Comparison of ENCODE assay signal across 9 cellular contexts in the genomic region with DNA sequence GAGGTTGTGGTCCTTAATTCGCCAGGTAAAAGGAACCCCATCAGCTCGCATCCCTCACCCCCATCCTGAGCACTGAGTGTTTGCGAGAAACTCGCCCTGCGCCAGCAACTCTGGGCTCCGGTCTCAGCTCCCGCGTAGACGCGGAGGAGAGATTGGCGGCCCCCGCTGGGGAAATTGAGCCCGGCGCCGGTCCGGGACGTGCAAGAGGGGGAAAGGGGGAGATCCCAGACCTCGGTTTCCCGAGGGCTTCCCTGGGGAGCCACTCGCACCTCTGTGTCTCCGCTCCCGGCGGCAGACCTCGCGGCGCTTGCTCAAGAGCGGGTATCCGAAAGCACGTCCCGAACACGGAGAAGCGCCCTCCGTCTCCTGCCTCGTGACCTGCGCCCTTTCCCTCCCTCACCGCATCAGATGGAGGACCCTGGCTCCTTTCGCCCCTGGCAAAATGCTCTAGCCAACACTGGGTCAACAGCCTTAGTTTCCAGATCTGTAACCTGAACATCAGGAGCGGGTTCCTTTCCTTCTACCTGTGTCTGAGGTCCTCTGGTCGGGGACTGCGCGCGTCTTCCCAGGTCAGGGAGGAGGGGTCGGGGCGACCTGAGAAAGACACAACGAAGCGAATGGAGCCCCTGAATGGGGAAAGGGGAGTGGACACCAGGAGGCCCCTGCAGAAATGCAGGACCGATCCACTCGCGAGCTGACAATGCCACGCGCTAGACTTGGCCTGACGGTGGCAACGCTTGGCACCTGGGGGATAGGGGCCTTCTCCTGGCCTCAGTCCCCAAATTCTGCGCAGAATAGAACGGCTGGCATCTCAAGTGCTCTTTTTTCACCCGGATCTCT. TPM values are rescaled to one million over a fixed set of nuclear protein-coding genes. Genes with fewer than 3 reads are reported as not detected.
DNase-seq lines count a peak whose midpoint lies in the region; ATAC-seq, FAIRE-seq and TF ChIP-seq lines count a peak whose summit lies in the region.
"Had no signal": no experiment of that assay in that cellular context is flagged by ENCODE, and none has a peak within 500 bp of the region (broad histone marks: within the 10 kb centered on the region; RNA-seq: fewer than 3 reads in every experiment).

No MANE protein-coding gene starts in this region.

- H3K9me3 Mint-ChIP-seq in stimulated activated naive B cell treated with anti-CD40 and anti-IgM and Interleukin-4, amounts not matched to agents 10 μg/mL and 1 μg/mL and 100 μg/mL, for 72 hours = no peaks in the 10 kb centered on the region

- POLR2A ChIA-PET in HepG2 (lab: Yijun Ruan, JAX) = no interaction called here

- H3K4me3 Mint-ChIP-seq in stimulated activated naive B cell treated with anti-CD40 and anti-IgM and Interleukin-4, amounts not matched to agents 10 μg/mL and 1 μg/mL and 100 μg/mL, for 72 hours = peak overlapping the region in 1 of 2 donors; percentile 29

- peaks cover 4 to 5% of the 10 kb centered on the region in 2 experiments; a peak in 4 of 5 replicates for H3K36me3 ChIP-seq in HepG2 (replicated peaks in 1 of 2; ENCODE audit: control insufficient read depth in 1 of 2, insufficient read depth in 2 of 2, low read length in 2 of 2)
- H3K36me3 ChIP-seq: WERI-Rb-1 had no signal

- TF ChIP-seq POLR2A in HepG2 (IDR thresholded peaks at IDR 0.05; ENCODE audit: insufficient read depth in 1 of 2, low read depth in 2 of 2, low read length in 2 of 2) = no peak

- H3K4me3 ChIP-seq in HepG2 (replicated peaks in 1 of 3; ENCODE audit: insufficient read depth in 1 of 3, low read depth in 2 of 3, low read length in 3 of 3) = peak overlapping the region in 1 of 3 experiments; percentile 100; a peak in 2 of 6 replicates

- peak overlapping the region; percentile 88 for H3K27ac Mint-ChIP-seq in stimulated activated naive B cell treated with anti-CD40 and anti-IgM and Interleukin-4, amounts not matched to agents 10 μg/mL and 1 μg/mL and 100 μg/mL, for 72 hours

- TF ChIP-seq CTCF in HepG2 (CRISPR knock-in tag; IDR thresholded peaks at IDR 0.05) = no peak

- H2AFZ ChIP-seq in HepG2 (ENCODE audit: low read length) = no peak overlapping the region

- FAIRE-seq in HepG2 (lab: Jason Lieb, UNC) = no peak

- ATAC-seq in HepG2 (no peak), HG02623 (IDR thresholded peaks at IDR 0.05; ENCODE audit: unreplicated experiment) (no peak)
- no peak for ATAC-seq in stimulated activated naive B cell treated with anti-CD40 and anti-IgM and Interleukin-4, amounts not matched to agents 10 μg/mL and 1 μg/mL and 100 μg/mL, for 72 hours (replicated peaks)

- peak; percentile 5 for DNase-seq in activated CD4-positive, alpha-beta T cell treated with anti-CD3 and anti-CD28 coated beads for 48 hours
- no peak for DNase-seq in activated CD4-positive, alpha-beta T cell treated with anti-CD3 and anti-CD28 coated beads for 4 hours
- DNase-seq in caudate nucleus (lab: John Stamatoyannopoulos, UW) (peak in 23 of 61 donors; percentile 4 to 62 (median 36)), HepG2 (ENCODE audit: low spot score) (no peak), cerebellar cortex (ENCODE audit: low spot score) (no peak), epidermal melanocyte (ENCODE audit: insufficient read length, low spot score) (no peak)
- DNase-seq in stimulated activated naive B cell treated with anti-CD40 and anti-IgM and Interleukin-4, amounts not matched to agents 10 μg/mL and 1 μg/mL and 100 μg/mL, for 72 hours = no peak

- peaks cover 27% of the 10 kb centered on the region for H3K79me2 ChIP-seq in HepG2 (ENCODE audit: insufficient read depth, low read length)

- no peak for TF ChIP-seq RAD21 in HepG2 (CRISPR knock-in tag; IDR thresholded peaks at IDR 0.05)

- peaks cover 26% of the 10 kb centered on the region for H3K4me1 ChIP-seq in HepG2 (ENCODE audit: insufficient read depth, low read length)

- 85% methylated on average over 56 of the region's 56 CpGs for WGBS in HepG2 (ENCODE audit: low lambda C conversion rate)

- peaks cover 21% of the 10 kb centered on the region for H4K20me1 ChIP-seq in HepG2 (ENCODE audit: insufficient read depth, low read length)

- H3K9me3 ChIP-seq in HepG2 (ENCODE audit: low read length) = no peaks in the 10 kb centered on the region

- in situ Hi-C loops in HepG2 (cut with HindIII; ENCODE audit: extremely low pct_ligation_motif_present, low pct_unique_long_range_greater_than_20kb) = loop anchor here (5.0 to 10.0 kb wide), 3 partner anchors 646 to 1483 kb away; no protein-coding TSS in a partner anchor

- H3K27me3 Mint-ChIP-seq in stimulated activated naive B cell treated with anti-CD40 and anti-IgM and Interleukin-4, amounts not matched to agents 10 μg/mL and 1 μg/mL and 100 μg/mL, for 72 hours = peaks cover 80 to 100% of the 10 kb centered on the region in 2 donors

- H3K4me1 Mint-ChIP-seq in stimulated activated naive B cell treated with anti-CD40 and anti-IgM and Interleukin-4, amounts not matched to agents 10 μg/mL and 1 μg/mL and 100 μg/mL, for 72 hours = peaks cover 14 to 31% of the 10 kb centered on the region in 2 donors

- CTCF ChIA-PET in HepG2 (lab: Yijun Ruan, JAX; ENCODE audit: low intra/inter-chr PET ratio, low total read pairs) = interaction anchor here (0.6 to 2.3 kb wide), 5 partner anchors 25 to 1033 kb away, joined by 3 to 15 read pairs (median 6); no protein-coding TSS in a partner anchor

- peak overlapping the region; percentile 93 for H3K4me2 ChIP-seq in HepG2 (ENCODE audit: low read depth, low read length)

- intact Hi-C loops in HepG2 (cut with micrococcal nuclease; ENCODE audit: unreplicated experiment) = loop anchor here (1.0 to 10.0 kb wide), 5 partner anchors 159 to 1481 kb away; no protein-coding TSS in a partner anchor

- peak overlapping the region; percentile 2 for H3K27ac ChIP-seq in caudate nucleus (ENCODE audit: low read depth, low read length)
- H3K27ac ChIP-seq in HepG2 (ENCODE audit: extremely low read length, insufficient read depth, low read length) = no peak overlapping the region
- H3K27ac ChIP-seq: WERI-Rb-1 had no signal

- peaks cover 2 to 6% of the 10 kb centered on the region in 2 donors for H3K36me3 Mint-ChIP-seq in stimulated activated naive B cell treated with anti-CD40 and anti-IgM and Interleukin-4, amounts not matched to agents 10 μg/mL and 1 μg/mL and 100 μg/mL, for 72 hours

- H3K9ac ChIP-seq in HepG2 (ENCODE audit: insufficient read depth, low read depth, low read length) = no peak overlapping the region

- no peaks in the 10 kb centered on the region; a peak in 1 of 5 replicates for H3K27me3 ChIP-seq in HepG2 (ENCODE audit: control insufficient read depth in 1 of 2, insufficient read depth in 2 of 2, low read length in 2 of 2)

- BruUV-seq in HepG2 (replicated peaks; lab: Mats Ljungman, UMichigan) = no TSS peak

- TF ChIP-seq EP300 in HepG2 (IDR thresholded peaks at IDR 0.05; ENCODE audit: low read depth in 2 of 2, low read length in 2 of 2) (no peak), HepG2 (CRISPR knock-in tag; IDR thresholded peaks at IDR 0.05; ENCODE audit: borderline replicate concordance) (no peak)

TF ChIP-seq in HepG2, 621 proteins besides CTCF, POLR2A, EP300 and RAD21 (continues in another document):
- TF ChIP-seq NRL (CRISPR knock-in tag; IDR thresholded peaks at IDR 0.05; ENCODE audit: borderline replicate concordance) (peak; percentile 36; the same call in 1 of the 2 replicates), CREB1 (IDR thresholded peaks at IDR 0.05) (no peak), CREB1 (CRISPR knock-in tag; IDR thresholded peaks at IDR 0.05) (no peak), ZNF468 (CRISPR knock-in tag; IDR thresholded peaks at IDR 0.05) (no peak), ZNF878 (CRISPR knock-in tag; IDR thresholded peaks at IDR 0.05) (no peak), CENPT (CRISPR knock-in tag; IDR thresholded peaks at IDR 0.05; ENCODE audit: low read depth) (no peak), TCF12 (IDR thresholded peaks at IDR 0.05) (no peak), TCF12 (CRISPR knock-in tag; IDR thresholded peaks at IDR 0.05) (no peak), BORCS8-MEF2B (CRISPR knock-in tag; IDR thresholded peaks at IDR 0.05) (no peak)
- TF ChIP-seq, protein P1, sequence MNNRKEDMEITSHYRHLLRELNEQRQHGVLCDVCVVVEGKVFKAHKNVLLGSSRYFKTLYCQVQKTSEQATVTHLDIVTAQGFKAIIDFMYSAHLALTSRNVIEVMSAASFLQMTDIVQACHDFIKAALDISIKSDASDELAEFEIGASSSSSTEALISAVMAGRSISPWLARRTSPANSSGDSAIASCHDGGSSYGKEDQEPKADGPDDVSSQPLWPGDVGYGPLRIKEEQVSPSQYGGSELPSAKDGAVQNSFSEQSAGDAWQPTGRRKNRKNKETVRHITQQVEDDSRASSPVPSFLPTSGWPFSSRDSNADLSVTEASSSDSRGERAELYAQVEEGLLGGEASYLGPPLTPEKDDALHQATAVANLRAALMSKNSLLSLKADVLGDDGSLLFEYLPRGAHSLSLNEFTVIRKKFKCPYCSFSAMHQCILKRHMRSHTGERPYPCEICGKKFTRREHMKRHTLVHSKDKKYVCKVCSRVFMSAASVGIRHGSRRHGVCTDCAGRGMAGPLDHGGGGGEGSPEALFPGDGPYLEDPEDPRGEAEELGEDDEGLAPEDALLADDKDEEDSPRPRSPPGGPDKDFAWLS (CRISPR knock-in tag; IDR thresholded peaks at IDR 0.05; ENCODE audit: borderline replicate concordance) = no peak

RNA-seq across cellular contexts. Expression of gene SOX9, which starts 2.9 kb away (rescaled TPM):
- 27.6 and 40.1 TPM in 2 replicates for total RNA-seq in HepG2 (2016; rRNA removed; fragmentation: Illumina TruSeq; extraction: Trizol)
- 6.2 and 7.6 TPM in 2 replicates for total RNA-seq in HepG2 (2016; cell fraction: cytosol; rRNA removed; fragmentation: Illumina TruSeq; extraction: Trizol; ENCODE audit: low read depth)
- total RNA-seq in HepG2 (2016; cell fraction: insoluble cytoplasmic fraction; rRNA removed; fragmentation: Illumina TruSeq; extraction: Trizol) = 27.6 and 38.4 TPM in 2 replicates
- total RNA-seq in HepG2 (2016; cell fraction: membrane; rRNA removed; fragmentation: Illumina TruSeq; extraction: Trizol) = 33.8 and 35.1 TPM in 2 replicates
- 41.9 and 42.0 TPM in 2 replicates for total RNA-seq in HepG2 (2016; cell fraction: nucleus; rRNA removed; fragmentation: Illumina TruSeq; extraction: Trizol)
- polyA plus RNA-seq in HepG2 (2011; rRNA removed) = 16.1 and 18.5 TPM in 2 replicates
- 16.5 and 16.7 TPM in 2 replicates for polyA plus RNA-seq in HepG2 (2011; cell fraction: cytosol; rRNA removed)
- 27.0 and 29.5 TPM in 2 replicates for polyA plus RNA-seq in HepG2 (2011; cell fraction: nucleus; rRNA removed)
- polyA plus RNA-seq in HepG2 (2012) = 52.8 and 54.6 TPM in 2 replicates
- 4.1 and 5.3 TPM in 2 replicates for polyA plus RNA-seq in HepG2 (2016; cell fraction: cytosol; fragmentation: Illumina TruSeq; extraction: Trizol; ENCODE audit: low read depth)
- polyA plus RNA-seq in HepG2 (2016; cell fraction: insoluble cytoplasmic fraction; fragmentation: Illumina TruSeq; extraction: Trizol; ENCODE audit: low read depth) = 85.8 and 117 TPM in 2 replicates
- polyA plus RNA-seq in HepG2 (2016; cell fraction: membrane; fragmentation: Illumina TruSeq; extraction: Trizol; ENCODE audit: low read depth) = 19.3 and 23.2 TPM in 2 replicates
- polyA plus RNA-seq in HepG2 (2016; cell fraction: nucleus; fragmentation: Illumina TruSeq; extraction: Trizol; ENCODE audit: insufficient read depth, low read depth) = 116 and 117 TPM in 2 replicates
- 44.5 TPM in 1 of 2 replicates, not detected in the other for polyA minus RNA-seq in HepG2 (2011; rRNA and poly(A)+ RNA removed; ENCODE audit: low replicate concordance)
- 90.2 and 106 TPM in 2 replicates for polyA minus RNA-seq in HepG2 (2011; cell fraction: cytosol; rRNA and poly(A)+ RNA removed)
- polyA minus RNA-seq in HepG2 (2011; cell fraction: nucleus; rRNA and poly(A)+ RNA removed) = 25.2 and 26.5 TPM in 2 replicates
